9 cellular contexts compared by ENCODE assay signal in genomic region chr2:222427606-222428320, GRCh38. TPM values are rescaled to one million over a fixed set of nuclear protein-coding genes. Genes with fewer than 3 reads are reported as not detected.
DNase-seq lines count a peak whose midpoint lies in the region; ATAC-seq and TF ChIP-seq lines count a peak whose summit lies in the region.
"Had no signal": no experiment of that assay in that cellular context is flagged by ENCODE, and none has a peak within 500 bp of the region (broad histone marks: within the 10 kb centered on the region; RNA-seq: fewer than 3 reads in every experiment).

No MANE protein-coding gene starts in this region.

- peaks cover 3% of the 10 kb centered on the region for H3K9me3 Mint-ChIP-seq in memory B cell
- peaks cover 15% of the 10 kb centered on the region for H3K9me3 Mint-ChIP-seq in endodermal cell

- H3K9me3 ChIP-seq in WERI-Rb-1 (ENCODE audit: severe bottlenecking) (no peaks in the 10 kb centered on the region), heart right ventricle (no peaks in the 10 kb centered on the region), endodermal cell (ENCODE audit: control insufficient read depth, low read length) (no peaks in the 10 kb centered on the region)

- no peak overlapping the region for H3K4me3 ChIP-seq in WERI-Rb-1 (ENCODE audit: low read depth, low read length)
- H3K4me3 ChIP-seq in heart right ventricle, result no peak overlapping the region
- no peak overlapping the region for H3K4me3 ChIP-seq in endodermal cell (ENCODE audit: low read length)
- H3K4me3 ChIP-seq: K562 had no signal

- no peak overlapping the region for H3K9ac ChIP-seq in endodermal cell (ENCODE audit: extremely low read depth, low read length, poor library complexity, severe bottlenecking)

- H3K27me3 Mint-ChIP-seq in memory B cell (no peaks in the 10 kb centered on the region), endodermal cell (ENCODE audit: insufficient read depth) (peaks cover 95% of the 10 kb centered on the region)

- H3K4me1 ChIP-seq in heart right ventricle (peaks cover 0 to 24% (median 3%) of the 10 kb centered on the region in 9 donors), endodermal cell (ENCODE audit: control insufficient read depth, insufficient read depth, low read length) (peaks cover 21% of the 10 kb centered on the region)

- ATAC-seq in GM18867 (IDR thresholded peaks at IDR 0.05; ENCODE audit: unreplicated experiment) (peak; percentile 54), GM21825 (IDR thresholded peaks at IDR 0.05; ENCODE audit: unreplicated experiment) (peak; percentile 50), memory B cell (ENCODE audit: low read depth) (no peak), heart right ventricle (no peak)
- ATAC-seq: K562 had no signal

- H3K27me3 ChIP-seq in WERI-Rb-1 (ENCODE audit: insufficient read depth, low read depth, severe bottlenecking) (peaks cover 20% of the 10 kb centered on the region), heart right ventricle (peaks cover 0 to 38% (median 29%) of the 10 kb centered on the region in 7 donors), endodermal cell (ENCODE audit: control insufficient read depth, insufficient read depth, low read length, poor library complexity, severe bottlenecking) (peaks cover 94% of the 10 kb centered on the region)

- H3K4me3 Mint-ChIP-seq in memory B cell (peak overlapping the region; percentile 63), endodermal cell (no peak overlapping the region)

- H3K4me1 Mint-ChIP-seq in memory B cell, result peaks cover 45% of the 10 kb centered on the region
- peaks cover 29% of the 10 kb centered on the region for H3K4me1 Mint-ChIP-seq in endodermal cell

- no peaks in the 10 kb centered on the region for H3K36me3 Mint-ChIP-seq in memory B cell
- no peaks in the 10 kb centered on the region for H3K36me3 Mint-ChIP-seq in endodermal cell (ENCODE audit: low read depth)

- WGBS in heart right ventricle, 2 donors, result 64 to 67% methylated on average over 4 of the region's 4 CpGs
- 83 to 86% methylated on average over 1 to 4 of the region's 4 CpGs for WGBS in endodermal cell (ENCODE audit: insufficient coverage in 1 of 2, insufficient read length in 1 of 2), 2 experiments

- H3K36me3 ChIP-seq in WERI-Rb-1, result no peaks in the 10 kb centered on the region
- H3K36me3 ChIP-seq in heart right ventricle, result no peaks in the 10 kb centered on the region
- no peaks in the 10 kb centered on the region for H3K36me3 ChIP-seq in endodermal cell (ENCODE audit: control insufficient read depth, insufficient read depth, low read length)

- H3K27ac ChIP-seq in WERI-Rb-1, result no peak overlapping the region
- H3K27ac ChIP-seq in heart right ventricle, result peak overlapping the region in 1 of 10 donors; percentile 11
- no peak overlapping the region for H3K27ac ChIP-seq in endodermal cell (ENCODE audit: low read depth, low read length)

- intact Hi-C loops in heart right ventricle (cut with DNase I), result loop anchor here in 1 of 10 donors (10.0 kb wide), 1 partner anchor 103 kb away; a partner anchor contains a TSS

- DNase-seq in M059J (ENCODE audit: low read depth) (peak; percentile 30), memory B cell (ENCODE audit: low spot score in 2 of 2) (no peak), WERI-Rb-1 (no peak), heart right ventricle (no peak), DMS114 treated with DMSO at 0.1 percent for 48 hours (lab: John Stamatoyannopoulos, UW; ENCODE audit: unreplicated experiment) (no peak), endodermal cell (no peak)

- TF ChIP-seq CTCF in WERI-Rb-1 (IDR thresholded peaks at IDR 0.05; ENCODE audit: low read depth, low read length), result no peak
- no peak for TF ChIP-seq CTCF in heart right ventricle (IDR thresholded peaks at IDR 0.05)
- no peak for TF ChIP-seq CTCF in endodermal cell (conservative IDR thresholded peaks at IDR 0.05)

- H3K27ac Mint-ChIP-seq in memory B cell (peak overlapping the region; percentile 87), endodermal cell (no peak overlapping the region)

RNA-seq across cellular contexts. Expression of gene SGPP2, which starts 3.4 kb away (rescaled TPM):
- 0.05 TPM in 1 of 2 replicates, not detected in the other for total RNA-seq in M059J (2014; rRNA removed; shearing (Covaris generic))
- total RNA-seq in heart right ventricle, result 10 to 100 TPM in 4 of 10 donors, 1 to 10 TPM in 4, under 1 TPM in 2; 0.54 to 34.4 (median 6.3) TPM
- 1 to 10 TPM; 1.3 to 3.4 TPM for polyA plus RNA-seq in heart right ventricle
- total RNA-seq in endodermal cell, result not detected
- 0.32 TPM for polyA plus RNA-seq in endodermal cell (2013, experiment 1 of 2)
- 0.33 TPM for polyA plus RNA-seq in endodermal cell (2013, experiment 2 of 2)

Comparison
In these comparisons a context has a peak if more than half of its experiments do, and no peak if none do; other contexts are left out.
1. ATAC-seq: peak in GM18867 (single experiment) and GM21825 (single experiment); none in memory B cell (single experiment) and heart right ventricle (0 of 8).